Comparison of ENCODE assay signal across 16 cellular contexts in the genomic region with DNA sequence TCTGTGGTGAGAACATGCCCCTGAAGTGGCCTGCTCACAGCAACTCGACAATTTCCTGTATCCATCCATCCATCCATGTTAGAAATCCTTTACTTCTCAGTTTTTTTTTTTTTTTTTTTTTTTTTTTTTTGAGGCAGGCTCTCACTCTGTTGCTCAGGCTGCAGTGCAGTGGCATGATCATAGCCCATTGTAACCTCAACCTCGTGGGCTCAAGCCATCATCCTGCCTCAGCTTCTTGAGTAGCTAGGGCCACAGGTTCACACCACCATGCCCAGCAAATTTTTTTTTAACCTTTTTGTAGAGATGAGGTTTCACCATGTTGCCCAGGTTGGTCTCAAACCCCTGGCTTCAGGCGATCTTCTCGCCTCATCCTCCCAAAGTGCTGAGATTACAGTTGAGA.
A peak's percentile ranks its signal among the peaks of the same experiment; 100 is the strongest.
DNase-seq lines count a peak whose midpoint lies in the region; ATAC-seq and TF ChIP-seq lines count a peak whose summit lies in the region.
"Had no signal": no experiment of that assay in that cellular context is flagged by ENCODE, and none has a peak within 500 bp of the region (broad histone marks: within the 10 kb centered on the region; RNA-seq: fewer than 3 reads in every experiment).

No MANE protein-coding gene starts in this region.

- H3K27me3 Mint-ChIP-seq in stimulated activated naive CD8-positive, alpha-beta T cell treated with anti-CD3 and anti-CD28 coated beads, Interleukin-15, amount 100 ng/mL, for 72 hours, result no peaks in the 10 kb centered on the region
- no peaks in the 10 kb centered on the region for H3K27me3 Mint-ChIP-seq in activated naive CD8-positive, alpha-beta T cell treated with anti-CD3 and anti-CD28 coated beads, Interleukin-2, amount 10 ng/mL, durations not matched to agents 7 days and 5 days
- no peaks in the 10 kb centered on the region for H3K27me3 Mint-ChIP-seq in natural killer cell (ENCODE audit: low read depth in 2 of 2)
- H3K27me3 Mint-ChIP-seq in activated CD4-positive, alpha-beta T cell treated with anti-CD3 and anti-CD28 coated beads, Interleukin-2, amount 10 ng/mL, durations not matched to agents 24 days and 14 days, result no peaks in the 10 kb centered on the region

- POLR2A ChIA-PET in activated naive CD8-positive, alpha-beta T cell treated with anti-CD3 and anti-CD28 coated beads, Interleukin-2, amount 10 ng/mL, durations not matched to agents 7 days and 5 days (lab: Charles Lee), result interaction anchor here (2.0 kb wide), 1 partner anchor 374 kb away, joined by 7 read pairs; the partner anchor contains the start of gene NR3C1

- intact Hi-C loops in natural killer cell (cut with micrococcal nuclease), result no loop called here
- intact Hi-C loops in activated CD4-positive, alpha-beta T cell treated with anti-CD3 and anti-CD28 coated beads, Interleukin-2, amount 10 ng/mL, durations not matched to agents 24 days and 14 days (cut with micrococcal nuclease), result no loop called here

- H3K27ac Mint-ChIP-seq in stimulated activated naive CD8-positive, alpha-beta T cell treated with anti-CD3 and anti-CD28 coated beads, Interleukin-15, amount 100 ng/mL, for 72 hours, result peak overlapping the region in 1 of 2 donors; percentile 22
- H3K27ac Mint-ChIP-seq in activated naive CD8-positive, alpha-beta T cell treated with anti-CD3 and anti-CD28 coated beads, Interleukin-2, amount 10 ng/mL, durations not matched to agents 7 days and 5 days, result peak overlapping the region; percentile 42
- peak overlapping the region; percentile 4 to 70 for H3K27ac Mint-ChIP-seq in natural killer cell
- no peak overlapping the region for H3K27ac Mint-ChIP-seq in activated CD4-positive, alpha-beta T cell treated with anti-CD3 and anti-CD28 coated beads, Interleukin-2, amount 10 ng/mL, durations not matched to agents 24 days and 14 days
- H3K27ac Mint-ChIP-seq: HFFc6 had no signal

- H3K36me3 Mint-ChIP-seq in activated naive CD8-positive, alpha-beta T cell treated with anti-CD3 and anti-CD28 coated beads, Interleukin-2, amount 10 ng/mL, durations not matched to agents 7 days and 5 days, result peaks cover 22% of the 10 kb centered on the region
- no peaks in the 10 kb centered on the region for H3K36me3 Mint-ChIP-seq in natural killer cell
- peaks cover 5% of the 10 kb centered on the region for H3K36me3 Mint-ChIP-seq in activated CD4-positive, alpha-beta T cell treated with anti-CD3 and anti-CD28 coated beads, Interleukin-2, amount 10 ng/mL, durations not matched to agents 24 days and 14 days (ENCODE audit: low read depth)

- H3K4me3 Mint-ChIP-seq in stimulated activated naive CD8-positive, alpha-beta T cell treated with anti-CD3 and anti-CD28 coated beads, Interleukin-15, amount 100 ng/mL, for 72 hours, result no peak overlapping the region
- H3K4me3 Mint-ChIP-seq in activated naive CD8-positive, alpha-beta T cell treated with anti-CD3 and anti-CD28 coated beads, Interleukin-2, amount 10 ng/mL, durations not matched to agents 7 days and 5 days, result no peak overlapping the region
- peak overlapping the region; percentile 63 for H3K4me3 Mint-ChIP-seq in natural killer cell
- H3K4me3 Mint-ChIP-seq in activated CD4-positive, alpha-beta T cell treated with anti-CD3 and anti-CD28 coated beads, Interleukin-2, amount 10 ng/mL, durations not matched to agents 24 days and 14 days, result no peak overlapping the region
- H3K4me3 Mint-ChIP-seq: HFFc6 had no signal

- no peak for TF ChIP-seq CTCF in natural killer cell (IDR thresholded peaks at IDR 0.05)

- peaks cover 87% of the 10 kb centered on the region for H3K4me1 Mint-ChIP-seq in stimulated activated naive CD8-positive, alpha-beta T cell treated with anti-CD3 and anti-CD28 coated beads, Interleukin-15, amount 100 ng/mL, for 72 hours
- H3K4me1 Mint-ChIP-seq in activated naive CD8-positive, alpha-beta T cell treated with anti-CD3 and anti-CD28 coated beads, Interleukin-2, amount 10 ng/mL, durations not matched to agents 7 days and 5 days, result peaks cover 42% of the 10 kb centered on the region
- peaks cover 65 to 72% of the 10 kb centered on the region in 2 donors for H3K4me1 Mint-ChIP-seq in natural killer cell
- peaks cover 43% of the 10 kb centered on the region for H3K4me1 Mint-ChIP-seq in activated CD4-positive, alpha-beta T cell treated with anti-CD3 and anti-CD28 coated beads, Interleukin-2, amount 10 ng/mL, durations not matched to agents 24 days and 14 days

- DNase-seq in stimulated activated naive CD8-positive, alpha-beta T cell treated with anti-CD3 and anti-CD28 coated beads, Interleukin-15, Interleukin-2, amounts not matched to agents 100 U/mL and 50 U/mL, for 24 hours, result no peak
- DNase-seq in stimulated activated naive CD8-positive, alpha-beta T cell treated with anti-CD3 and anti-CD28 coated beads, Interleukin-15, amount 100 ng/mL, for 72 hours, result no peak
- DNase-seq in activated naive CD8-positive, alpha-beta T cell treated with anti-CD3 and anti-CD28 coated beads, Interleukin-2, amount 10 ng/mL, durations not matched to agents 7 days and 5 days, result no peak
- DNase-seq in natural killer cell, result no peak
- DNase-seq in NCI-H1092 treated with DMSO at 0.1 percent for 48 hours (lab: John Stamatoyannopoulos, UW), result no peak
- DNase-seq in SIG-M5 (lab: John Stamatoyannopoulos, UW), result no peak
- no peak for DNase-seq in activated CD4-positive, alpha-beta T cell treated with anti-CD3 and anti-CD28 coated beads, Interleukin-2, amount 10 ng/mL, durations not matched to agents 24 days and 14 days
- DNase-seq: 8988T, H7, HFFc6, Kasumi-1, NCI-H1417, NCI-H187, NCI-H446, NCI-H526 treated with DMSO at 0.1 percent for 48 hours, OCI-M1 had no signal

- no peaks in the 10 kb centered on the region for H3K9me3 Mint-ChIP-seq in stimulated activated naive CD8-positive, alpha-beta T cell treated with anti-CD3 and anti-CD28 coated beads, Interleukin-15, amount 100 ng/mL, for 72 hours
- no peaks in the 10 kb centered on the region for H3K9me3 Mint-ChIP-seq in activated naive CD8-positive, alpha-beta T cell treated with anti-CD3 and anti-CD28 coated beads, Interleukin-2, amount 10 ng/mL, durations not matched to agents 7 days and 5 days
- H3K9me3 Mint-ChIP-seq in natural killer cell, result no peaks in the 10 kb centered on the region
- no peaks in the 10 kb centered on the region for H3K9me3 Mint-ChIP-seq in activated CD4-positive, alpha-beta T cell treated with anti-CD3 and anti-CD28 coated beads, Interleukin-2, amount 10 ng/mL, durations not matched to agents 24 days and 14 days

- ATAC-seq in stimulated activated naive CD8-positive, alpha-beta T cell treated with anti-CD3 and anti-CD28 coated beads, Interleukin-15, Interleukin-2, amounts not matched to agents 100 U/mL and 50 U/mL, for 24 hours, result peak; percentile 24
- no peak for ATAC-seq in stimulated activated naive CD8-positive, alpha-beta T cell treated with anti-CD3 and anti-CD28 coated beads, Interleukin-15, amount 100 ng/mL, for 72 hours
- ATAC-seq in activated naive CD8-positive, alpha-beta T cell treated with anti-CD3 and anti-CD28 coated beads, Interleukin-2, amount 10 ng/mL, durations not matched to agents 7 days and 5 days (ENCODE audit: low read depth), result peak; percentile 64
- peak in 2 of 3 donors; percentile 50 to 73 for ATAC-seq in natural killer cell
